20 cellular contexts compared by ENCODE assay signal in the genomic region with DNA sequence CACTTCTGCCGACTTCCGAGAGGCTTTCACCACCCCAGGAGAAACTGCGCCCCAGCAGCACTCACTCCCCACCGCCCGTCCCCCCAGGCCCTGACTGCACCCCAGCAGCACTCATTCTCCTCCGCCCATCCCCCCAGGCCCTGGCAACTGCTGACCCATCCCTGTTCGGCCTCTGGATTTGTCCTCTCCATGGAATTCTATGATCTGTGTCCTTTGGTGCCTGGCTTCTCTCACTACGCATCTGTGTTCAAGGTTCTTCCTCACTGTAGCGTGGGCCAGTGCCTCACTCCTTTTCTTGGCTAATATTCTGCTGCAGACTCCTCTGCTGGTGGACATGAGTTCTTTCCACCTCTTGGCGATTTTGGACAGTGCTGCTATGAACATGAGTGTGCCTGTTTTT.
"Had no signal": no experiment of that assay in that cellular context is flagged by ENCODE, and none has a peak within 500 bp of the region (broad histone marks: within the 10 kb centered on the region; RNA-seq: fewer than 3 reads in every experiment).

No MANE protein-coding gene starts in this region.

- ATAC-seq: left colon, sciatic nerve had no signal

- H3K4me1 ChIP-seq: colonic mucosa, parathyroid adenoma, spleen had no signal

- H3K9me3 ChIP-seq: colonic mucosa, prostate gland, stomach had no signal

- H2AFZ ChIP-seq: hepatocyte, parathyroid adenoma had no signal

- DNase-seq: colonic mucosa; dermis blood vessel endothelial cell; effector CD4-positive, alpha-beta T cell; endodermal cell; foreskin melanocyte; head of caudate nucleus; kidney; left colon; mesendoderm; naive B cell; spleen; stimulated activated CD4-positive, alpha-beta T cell treated with anti-CD3 and anti-CD28 coated beads, Interleukin-2, amount 100 ng/mL, for 24 hours; stimulated activated CD4-positive, alpha-beta T cell treated with anti-CD3 and anti-CD28 coated beads, Interleukin-4, amount 100 ng/mL, for 4 hours; stimulated activated naive CD4-positive, alpha-beta T cell; stomach; substantia nigra had no signal

- H3K9ac ChIP-seq: parathyroid adenoma had no signal

- H3K36me3 ChIP-seq: colonic mucosa, prostate gland, spleen, stomach had no signal

- H3K4me2 ChIP-seq: hepatocyte had no signal

- H3K27ac ChIP-seq: colonic mucosa, hepatocyte, parathyroid adenoma, prostate gland, spleen had no signal

- H3K4me3 ChIP-seq: colonic mucosa, hepatocyte, prostate gland, spleen, stomach had no signal

- H3K79me2 ChIP-seq: hepatocyte, parathyroid adenoma had no signal

- H3K27me3 ChIP-seq: colonic mucosa, hepatocyte had no signal
